ENCODE assay signal across 20 cellular contexts in the genomic region with DNA sequence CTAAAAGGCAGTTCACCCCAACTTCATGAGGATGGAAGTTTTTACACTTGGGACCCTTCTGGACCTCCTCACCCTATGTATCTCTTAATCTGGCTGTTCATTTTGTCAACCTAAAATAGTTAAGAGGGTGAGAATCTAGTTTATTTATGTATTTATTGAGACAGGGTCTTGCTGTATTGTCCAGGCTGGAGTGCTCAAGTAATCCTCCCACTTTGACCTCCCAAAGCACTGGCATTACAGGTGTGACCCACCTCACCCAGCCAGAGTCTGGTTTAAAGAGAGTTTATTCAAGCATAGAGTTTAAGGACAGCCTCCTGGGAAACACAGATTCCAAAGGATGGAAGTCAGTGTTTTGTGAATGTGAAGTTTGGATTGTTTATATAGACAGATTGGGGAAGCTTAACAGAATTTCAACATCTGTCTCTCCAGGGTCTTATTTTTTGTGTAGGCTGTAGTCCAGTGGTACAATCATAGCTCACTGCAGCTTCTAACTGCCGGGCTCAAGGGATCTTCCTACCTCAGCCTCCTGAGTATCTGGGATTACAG. TPM values are rescaled to one million over a fixed set of nuclear protein-coding genes. Genes with fewer than 3 reads are reported as not detected.
A peak's percentile ranks its signal among the peaks of the same experiment; 100 is the strongest.
DNase-seq lines count a peak whose midpoint lies in the region; ATAC-seq, FAIRE-seq and TF ChIP-seq lines count a peak whose summit lies in the region.
"Had no signal": no experiment of that assay in that cellular context is flagged by ENCODE, and none has a peak within 500 bp of the region (broad histone marks: within the 10 kb centered on the region; RNA-seq: fewer than 3 reads in every experiment).

No MANE protein-coding gene starts in this region.

- H3K4me3 Mint-ChIP-seq in activated T-helper 17 cell treated with anti-CD3 and anti-CD28 coated beads, Interleukin-2, amount 50 U/mL, for 72 hours = no peak overlapping the region
- H3K4me3 Mint-ChIP-seq: CD4-positive, alpha-beta T cell had no signal

- no peaks in the 10 kb centered on the region for H3K4me1 Mint-ChIP-seq in activated T-helper 17 cell treated with anti-CD3 and anti-CD28 coated beads, Interleukin-2, amount 50 U/mL, for 72 hours

- no peak for FAIRE-seq in A549 (lab: Jason Lieb, UNC)
- FAIRE-seq in K562 (lab: Jason Lieb, UNC) = no peak
- FAIRE-seq: GM12878, H1 had no signal

- in situ Hi-C loops in K562 (cut with MboI) (no loop called here), GM13976 (cut with MboI; ENCODE audit: low sequenced_read_pairs, unreplicated experiment) (no loop called here)

- POLR2A ChIA-PET in A549 (lab: Yijun Ruan, JAX) = interaction anchor here (2.2 kb wide), 1 partner anchor 8 kb away, joined by 7 read pairs; the partner anchor contains the start of gene APPBP2
- POLR2A ChIA-PET in K562 (lab: Yijun Ruan, JAX) = interaction anchor here (0.6 kb wide), 1 partner anchor 14 kb away, joined by 3 read pairs; no protein-coding TSS in a partner anchor

- H3K27ac Mint-ChIP-seq in activated T-helper 17 cell treated with anti-CD3 and anti-CD28 coated beads, Interleukin-2, amount 50 U/mL, for 72 hours = no peak overlapping the region
- H3K27ac Mint-ChIP-seq: CD4-positive, alpha-beta T cell had no signal

- no peaks in the 10 kb centered on the region for H3K27me3 Mint-ChIP-seq in activated T-helper 17 cell treated with anti-CD3 and anti-CD28 coated beads, Interleukin-2, amount 50 U/mL, for 72 hours
- H3K27me3 Mint-ChIP-seq: CD4-positive, alpha-beta T cell had no signal

- no peaks in the 10 kb centered on the region for H3K36me3 ChIP-seq in K562 (ENCODE audit: control insufficient read depth, insufficient read depth, low read length)
- H3K36me3 ChIP-seq in osteoblast (ENCODE audit: insufficient read depth, low read length) = no peaks in the 10 kb centered on the region
- H3K36me3 ChIP-seq: BE2C had no signal

- 68% methylated on average over 1 of the region's 1 CpG for WGBS in A549 (ENCODE audit: missing lambda C conversion rate)
- 14% methylated on average over 1 of the region's 1 CpG for WGBS in K562 (ENCODE audit: insufficient coverage, low coverage, missing lambda C conversion rate)

- H3K27me3 ChIP-seq in K562 (ENCODE audit: control insufficient read depth in 2 of 2, insufficient read depth in 2 of 2, low read length in 2 of 2) (no peaks in the 10 kb centered on the region), osteoblast (ENCODE audit: insufficient read depth, low read length) (no peaks in the 10 kb centered on the region)
- H3K27me3 ChIP-seq: BE2C had no signal

- TF ChIP-seq RAD21 in A549 (conservative IDR thresholded peaks at IDR 0.05 in 1 of 2, IDR thresholded peaks at IDR 0.05 in 1 of 2) = no peak
- TF ChIP-seq RAD21 in K562 (CRISPR knock-in tag; conservative IDR thresholded peaks at IDR 0.05 in 1 of 2, IDR thresholded peaks at IDR 0.05 in 1 of 2) = no peak

- H3K9me3 Mint-ChIP-seq in activated T-helper 17 cell treated with anti-CD3 and anti-CD28 coated beads, Interleukin-2, amount 50 U/mL, for 72 hours = no peaks in the 10 kb centered on the region
- H3K9me3 Mint-ChIP-seq: CD4-positive, alpha-beta T cell had no signal

- H3K4me1 ChIP-seq in A549 = peaks cover 10% of the 10 kb centered on the region; the same call in 2 of the 3 replicates
- no peaks in the 10 kb centered on the region for H3K4me1 ChIP-seq in K562 (replicated peaks in 1 of 2; ENCODE audit: control insufficient read depth in 2 of 2, insufficient read depth in 2 of 2, low read length in 2 of 2)
- H3K4me1 ChIP-seq in osteoblast (ENCODE audit: insufficient read depth, low read length) = peaks cover 12% of the 10 kb centered on the region
- H3K4me1 ChIP-seq: Caco-2 had no signal

- no TSS peak for BruUV-seq in K562 (replicated peaks; lab: Mats Ljungman, UMichigan)

- H3K9me1 ChIP-seq in K562 (ENCODE audit: control insufficient read depth, insufficient read depth, low read length) = no peaks in the 10 kb centered on the region

- TF ChIP-seq EP300 in A549 (IDR thresholded peaks at IDR 0.05) = no peak
- TF ChIP-seq EP300 in K562 (IDR thresholded peaks at IDR 0.05; ENCODE audit: low read length) = no peak

- intact Hi-C loops in K562 (cut with micrococcal nuclease) = no loop called here

- no peak overlapping the region for H3K9ac ChIP-seq in K562 (ENCODE audit: insufficient read depth in 1 of 2, low read depth in 2 of 2, low read length in 2 of 2)

- ATAC-seq in A549 (no peak), K562 (no peak)
- ATAC-seq in activated T-helper 17 cell treated with anti-CD3 and anti-CD28 coated beads, Interleukin-2, amount 50 U/mL, for 72 hours (replicated peaks) = no peak
- ATAC-seq: GM12878 had no signal

- H3K36me3 Mint-ChIP-seq in activated T-helper 17 cell treated with anti-CD3 and anti-CD28 coated beads, Interleukin-2, amount 50 U/mL, for 72 hours (ENCODE audit: low read depth) = no peaks in the 10 kb centered on the region

- H2AFZ ChIP-seq in K562 (ENCODE audit: low read depth, low read length) = no peak overlapping the region
- H2AFZ ChIP-seq in osteoblast (ENCODE audit: low read length) = no peak overlapping the region

- H3K27ac ChIP-seq in A549 (peak overlapping the region in 1 of 2 experiments; percentile 13; a peak in 1 of 6 replicates), K562 (ENCODE audit: extremely low read depth, low read depth, low read length) (no peak overlapping the region), osteoblast (ENCODE audit: low read depth, low read length) (no peak overlapping the region)

- peak overlapping the region; percentile 21 for H3K4me2 ChIP-seq in A549
- H3K4me2 ChIP-seq in K562 (ENCODE audit: insufficient read depth, low read length) = no peak overlapping the region
- H3K4me2 ChIP-seq in osteoblast (ENCODE audit: insufficient read depth, low read length) = no peak overlapping the region

- no peak overlapping the region for H3K4me3 ChIP-seq in A549
- no peak overlapping the region for H3K4me3 ChIP-seq in K562
- H3K4me3 ChIP-seq in fibroblast of villous mesenchyme (ENCODE audit: low read depth, low read length) = no peak overlapping the region
- H3K4me3 ChIP-seq in osteoblast (ENCODE audit: insufficient read depth, low read length) = no peak overlapping the region
- H3K4me3 ChIP-seq: GM12878 had no signal

- H4K20me1 ChIP-seq in K562 (replicated peaks; ENCODE audit: control insufficient read depth, insufficient read depth, low read length) (no peaks in the 10 kb centered on the region), osteoblast (ENCODE audit: insufficient read depth, low read length) (no peaks in the 10 kb centered on the region)

- TF ChIP-seq CTCF in A549 (IDR thresholded peaks at IDR 0.05) (no peak), K562 (IDR thresholded peaks at IDR 0.05 in 2 of 3, conservative IDR thresholded peaks at IDR 0.05 in 1 of 3; ENCODE audit: insufficient read depth in 2 of 3, low read depth in 1 of 3, low read length in 3 of 3) (no peak), fibroblast of villous mesenchyme (IDR thresholded peaks at IDR 0.05; ENCODE audit: insufficient read depth, low read depth, low read length) (no peak), osteoblast (IDR thresholded peaks at IDR 0.05; ENCODE audit: extremely low read depth, low read depth, low read length) (no peak), GM13976 (IDR thresholded peaks at IDR 0.05; ENCODE audit: borderline replicate concordance, control extremely low read depth, extremely low read depth, insufficient read depth, missing control alignments) (no peak)

- no peaks in the 10 kb centered on the region for H3K79me2 ChIP-seq in K562 (ENCODE audit: control insufficient read depth, insufficient read depth, low read length)
- H3K79me2 ChIP-seq in osteoblast (ENCODE audit: insufficient read depth, low read length) = no peaks in the 10 kb centered on the region

- TF ChIP-seq POLR2A in A549 (IDR thresholded peaks at IDR 0.05; ENCODE audit: low read length) (no peak), K562 (conservative IDR thresholded peaks at IDR 0.05) (no peak)

- CTCF ChIA-PET in A549 (lab: Yijun Ruan, JAX) = no interaction called here
- CTCF ChIA-PET in K562 (lab: Yijun Ruan, JAX; ENCODE audit: low intra/inter-chr PET ratio) = no interaction called here

- H3K9me3 ChIP-seq in A549 = no peaks in the 10 kb centered on the region
- no peaks in the 10 kb centered on the region for H3K9me3 ChIP-seq in K562 (replicated peaks; ENCODE audit: control insufficient read depth, insufficient read depth, low read depth, low read length)
- H3K9me3 ChIP-seq in osteoblast (ENCODE audit: low read depth, low read length) = no peaks in the 10 kb centered on the region
- H3K9me3 ChIP-seq: BE2C, Caco-2 had no signal

- DNase-seq in A549 (ENCODE audit: low read depth in 1 of 2, low spot score in 1 of 2) (no peak), K562 (ENCODE audit: extremely low read depth in 1 of 4, low spot score in 3 of 4) (no peak), fibroblast of villous mesenchyme (ENCODE audit: low read depth) (peak; percentile 93), osteoblast (ENCODE audit: insufficient read length, low spot score, missing footprints) (peak; percentile 66), SW480 (ENCODE audit: low spot score) (no peak), activated T-cell treated with anti-CD3 and anti-CD28 coated beads for 4 hours (no peak), GM13976 (ENCODE audit: low spot score) (no peak)
- DNase-seq: 8988T; BE2C; Caco-2; CD4-positive, alpha-beta T cell; GF-D8; NCI-H1417 treated with DMSO at 0.1 percent for 48 hours; NCI-H1930; NCI-H345; NCI-H524 treated with DMSO at 0.1 percent for 48 hours; SHP77 had no signal

RNA-seq across cellular contexts. Expression of gene APPBP2, which starts 8.0 kb away (rescaled TPM):
- polyA plus RNA-seq in A549 (2011; rRNA removed) (22.5 and 31.6 TPM in 2 replicates), A549 (2017; fragmentation: RNase III; extraction: RNeasy Plus Mini Kit Qiagen cat#74134 plus additional on column Dnase treatment) (32.1 to 35.2 TPM (median 34.0 TPM) in 3 replicates), K562 (2011; rRNA removed) (12.6 and 15.5 TPM in 2 replicates), K562 (2014; fragmentation: Illumina TruSeq; extraction: Trizol) (5.3 and 6.9 TPM in 2 replicates), K562 (2014; fragmentation: Nextera tagmentation; extraction: Ambion mirVana) (1 to 10 TPM; 2.7 to 3.4 TPM), K562 (2014; rRNA removed) (3.7 and 5.4 TPM in 2 replicates)
- 3.4 and 4.2 TPM in 2 replicates for polyA plus RNA-seq in A549 (2012; cell fraction: cytosol; rRNA removed)
- polyA plus RNA-seq in A549 (2012; cell fraction: nucleus; rRNA removed) = 2.4 and 3.5 TPM in 2 replicates
- 32.6 and 41.5 TPM in 2 replicates for polyA minus RNA-seq in A549 (2011; rRNA and poly(A)+ RNA removed)
- total RNA-seq in K562 (2011; cell fraction: chromatin; rRNA removed; ENCODE audit: low replicate concordance) = 18.9 and 23.0 TPM in 2 replicates
- 4.7 and 6.0 TPM in 2 replicates for total RNA-seq in K562 (2011; cell fraction: nucleolus; rRNA removed)
- 8.2 and 9.9 TPM in 2 replicates for total RNA-seq in K562 (2011; cell fraction: nucleoplasm; rRNA removed)
- total RNA-seq in K562 (2014; rRNA removed) (5.1 and 6.1 TPM in 2 replicates), K562 (2014; rRNA removed; fragmentation: Illumina TruSeq; extraction: Trizol) (16.8 and 19.0 TPM in 2 replicates), K562 (2015; rRNA removed; fragmentation: Illumina TruSeq; extraction: Trizol) (9.4 and 10.0 TPM in 2 replicates), K562 (2021) (14.7 and 15.4 TPM in 2 replicates), fibroblast of villous mesenchyme (42.8 and 69.1 TPM in 2 replicates), osteoblast (49.2 and 49.9 TPM in 2 replicates)
- 1.6 and 4.8 TPM in 2 replicates for polyA plus RNA-seq in K562 (2011; cell fraction: cytosol; rRNA removed)
- polyA plus RNA-seq in K562 (2011; cell fraction: nucleus; rRNA removed) = 4.1 and 7.1 TPM in 2 replicates
- 8.8 and 9.0 TPM in 2 replicates for polyA plus RNA-seq in K562 (2012)
- polyA minus RNA-seq in K562 (2011; rRNA and poly(A)+ RNA removed) = 26.3 and 28.3 TPM in 2 replicates
- polyA minus RNA-seq in K562 (2011; cell fraction: cytosol; rRNA and poly(A)+ RNA removed) = 5.3 and 10.0 TPM in 2 replicates
- polyA minus RNA-seq in K562 (2011; cell fraction: nucleus; rRNA and poly(A)+ RNA removed) = 3.6 and 7.4 TPM in 2 replicates
- 10 to 100 TPM; 27.7 to 33.0 TPM for total RNA-seq in activated T-helper 17 cell treated with anti-CD3 and anti-CD28 coated beads, Interleukin-2, amount 50 U/mL, for 72 hours

Comparison
In these comparisons a context has a peak if more than half of its experiments do, and no peak if none do; other contexts are left out.
1. DNase-seq: peak in fibroblast of villous mesenchyme (single experiment) and osteoblast (single experiment); none in A549 (0 of 2), K562 (0 of 4), SW480 (single experiment), activated T-cell treated with anti-CD3 and anti-CD28 coated beads for 4 hours (single experiment) and GM13976 (single experiment).